14 cellular contexts compared by ENCODE assay signal in genomic region chr14:58738189-58738836, GRCh38.
DNase-seq lines count a peak whose midpoint lies in the region; ATAC-seq and TF ChIP-seq lines count a peak whose summit lies in the region.
"Had no signal": no experiment of that assay in that cellular context is flagged by ENCODE, and none has a peak within 500 bp of the region (broad histone marks: within the 10 kb centered on the region; RNA-seq: fewer than 3 reads in every experiment).

No MANE protein-coding gene starts in this region.

- no peaks in the 10 kb centered on the region for H3K4me1 ChIP-seq in OCI-LY7 (ENCODE audit: insufficient read depth, low read length, poor library complexity, severe bottlenecking)

- no peak overlapping the region for H3K4me3 ChIP-seq in astrocyte of the spinal cord (ENCODE audit: low read depth, low read length)
- no peak overlapping the region for H3K4me3 ChIP-seq in kidney epithelial cell (ENCODE audit: low read depth, low read length)
- no peak overlapping the region for H3K4me3 ChIP-seq in OCI-LY7 (ENCODE audit: low read depth, low read length, poor library complexity, severe bottlenecking)
- H3K4me3 ChIP-seq: ovary had no signal

- no peak overlapping the region for H2AFZ ChIP-seq in OCI-LY7 (ENCODE audit: low read length)

- H3K9me2 ChIP-seq in OCI-LY7 (ENCODE audit: insufficient read depth, low read length), result no peaks in the 10 kb centered on the region

- intact Hi-C loops in OCI-LY7 (cut with micrococcal nuclease; ENCODE audit: unreplicated experiment), result no loop called here

- DNase-seq in AG20443 (ENCODE audit: low spot score) (peak; percentile 56), HS-27A (ENCODE audit: low read depth) (peak; percentile 70), astrocyte of the spinal cord (ENCODE audit: low read depth, low spot score) (peak; percentile 89), kidney epithelial cell (ENCODE audit: low read depth) (peak; percentile 76), HEK293T (ENCODE audit: extremely low spot score) (no peak), OCI-LY7 (ENCODE audit: low spot score) (no peak)
- DNase-seq: activated naive CD4-positive, alpha-beta T cell; endodermal cell; KG1; ovary; stimulated activated CD4-positive, alpha-beta T cell treated with anti-CD3 and anti-CD28 coated beads, Interleukin-4, amount 100 ng/mL, for 1 hour; substantia nigra had no signal

- no peak overlapping the region for H3K4me2 ChIP-seq in OCI-LY7 (ENCODE audit: low read length)

- H3K9me3 ChIP-seq in OCI-LY7 (ENCODE audit: low read length), result no peaks in the 10 kb centered on the region
- H3K9me3 ChIP-seq: ovary had no signal

- H3K79me2 ChIP-seq in OCI-LY7 (ENCODE audit: insufficient read depth, low read depth, low read length), result no peaks in the 10 kb centered on the region

- no peak for ATAC-seq in GM19463 (IDR thresholded peaks at IDR 0.05; ENCODE audit: unreplicated experiment)
- ATAC-seq in HG03520 (IDR thresholded peaks at IDR 0.05; ENCODE audit: unreplicated experiment), result no peak

- no TSS peak for BruUV-seq in OCI-LY7 (replicated peaks; lab: Mats Ljungman, UMichigan)

- TF ChIP-seq CTCF in astrocyte of the spinal cord (IDR thresholded peaks at IDR 0.05; ENCODE audit: low read depth, low read length) (no peak), kidney epithelial cell (IDR thresholded peaks at IDR 0.05; ENCODE audit: insufficient read depth, low read length, poor library complexity, severe bottlenecking) (no peak), OCI-LY7 (conservative IDR thresholded peaks at IDR 0.05; ENCODE audit: low read length) (no peak)

- no peaks in the 10 kb centered on the region for H3K27me3 ChIP-seq in kidney epithelial cell (ENCODE audit: control insufficient read depth, insufficient read depth, low read length)
- H3K27me3 ChIP-seq: ovary had no signal

- no peak overlapping the region for H3K27ac ChIP-seq in OCI-LY7 (ENCODE audit: low read depth, low read length, poor library complexity, severe bottlenecking)
- H3K27ac ChIP-seq: ovary had no signal

- H3K36me3 ChIP-seq in kidney epithelial cell (ENCODE audit: control insufficient read depth, insufficient read depth, low read length), result no peaks in the 10 kb centered on the region
- H3K36me3 ChIP-seq in OCI-LY7 (ENCODE audit: insufficient read depth, low read length), result no peaks in the 10 kb centered on the region
- H3K36me3 ChIP-seq: ovary had no signal

- POLR2A ChIA-PET in HEK293T (lab: Yijun Ruan, JAX), result no interaction called here
- POLR2A ChIA-PET in OCI-LY7 (lab: Charles Lee), result no interaction called here

- H4K20me1 ChIP-seq in OCI-LY7 (ENCODE audit: insufficient read depth, low read length), result no peaks in the 10 kb centered on the region

- in situ Hi-C loops in astrocyte of the spinal cord (cut with HindIII; ENCODE audit: low sequenced_read_pairs), result no loop called here

- CTCF ChIA-PET in HEK293T (lab: Yijun Ruan, JAX), result no interaction called here
- CTCF ChIA-PET in OCI-LY7 (lab: Charles Lee; ENCODE audit: unreplicated experiment), result no interaction called here

TF ChIP-seq in HEK293T, 16 proteins besides CTCF, POLR2A, EP300 and RAD21:
- no peak for TF ChIP-seq BHLHE40 (IDR thresholded peaks at IDR 0.05; ENCODE audit: borderline replicate concordance)

Comparison
In these comparisons a context has a peak if more than half of its experiments do, and no peak if none do; other contexts are left out.
1. DNase-seq: peak in AG20443 (single experiment), HS-27A (single experiment), astrocyte of the spinal cord (single experiment) and kidney epithelial cell (single experiment); none in HEK293T (single experiment) and OCI-LY7 (single experiment).